Comparison of ENCODE assay signal across 10 cellular contexts in the genomic region with DNA sequence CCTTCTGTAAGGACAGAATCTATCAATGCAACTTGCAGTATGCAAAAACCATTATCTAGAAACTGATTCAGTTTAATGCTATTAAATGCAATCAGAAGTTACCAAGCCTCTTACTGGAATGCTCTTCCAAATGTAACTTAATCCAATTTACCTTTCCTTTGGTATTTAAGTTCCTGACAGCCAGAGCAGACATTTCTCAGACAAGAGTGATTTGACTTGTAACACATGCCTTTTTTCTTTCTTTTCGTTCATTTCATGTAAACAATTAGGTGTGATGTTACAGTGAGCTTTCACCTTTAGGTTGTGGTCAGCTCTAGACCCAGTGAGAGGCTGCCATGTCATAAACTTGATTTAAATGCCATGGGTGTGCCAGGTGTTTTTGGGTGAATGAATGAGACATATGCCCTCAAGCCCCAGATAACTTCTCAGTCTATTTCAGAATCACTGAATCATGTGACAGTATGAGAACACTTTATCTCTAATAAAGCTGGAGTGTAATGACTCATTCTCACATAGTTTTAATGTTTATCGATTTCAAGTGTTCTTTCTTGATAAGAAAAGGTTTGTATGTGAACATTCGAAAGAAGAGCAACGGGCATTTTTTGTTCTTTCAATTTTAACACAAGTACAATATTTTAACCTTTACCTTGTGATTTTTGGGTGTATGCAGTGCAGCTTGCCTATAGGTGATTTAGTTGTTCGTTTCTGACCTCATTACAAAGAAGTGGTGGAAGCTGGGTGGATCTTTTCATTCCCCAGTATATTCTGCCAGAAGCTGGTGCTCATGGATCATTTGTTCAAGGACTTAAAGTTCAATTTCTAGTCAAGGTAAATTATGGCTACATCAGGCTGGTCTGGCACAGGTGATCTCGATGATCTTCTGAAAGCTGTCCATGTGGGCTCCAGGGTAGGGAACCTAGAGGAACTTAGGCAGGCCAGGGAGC.
DNase-seq lines count a peak whose midpoint lies in the region; ATAC-seq and TF ChIP-seq lines count a peak whose summit lies in the region.
"Had no signal": no experiment of that assay in that cellular context is flagged by ENCODE, and none has a peak within 500 bp of the region (broad histone marks: within the 10 kb centered on the region; RNA-seq: fewer than 3 reads in every experiment).

No MANE protein-coding gene starts in this region.

- H3K4me1 Mint-ChIP-seq in immature natural killer cell, result peaks cover 22 to 35% of the 10 kb centered on the region in 2 donors
- H3K4me1 Mint-ChIP-seq: nephron had no signal

- TF ChIP-seq CTCF in VCaP (conservative IDR thresholded peaks at IDR 0.05) (no peak), suprapubic skin (IDR thresholded peaks at IDR 0.05) (no peak), coronary artery (IDR thresholded peaks at IDR 0.05) (no peak), thyroid gland (IDR thresholded peaks at IDR 0.05) (no peak)

- no peaks in the 10 kb centered on the region for H3K27me3 ChIP-seq in suprapubic skin
- H3K27me3 ChIP-seq in thyroid gland, result no peaks in the 10 kb centered on the region

- peaks cover 15% of the 10 kb centered on the region for H3K4me1 ChIP-seq in suprapubic skin
- no peaks in the 10 kb centered on the region for H3K4me1 ChIP-seq in thyroid gland

- H3K36me3 Mint-ChIP-seq in immature natural killer cell, result peaks cover 3 to 5% (median 5%) of the 10 kb centered on the region in 3 donors

- no peak for TF ChIP-seq EP300 in suprapubic skin (IDR thresholded peaks at IDR 0.05)

- 40% methylated on average over 6 of the region's 6 CpGs for WGBS in suprapubic skin
- 58 to 66% methylated on average over 6 of the region's 6 CpGs for WGBS in thyroid gland, 2 donors

- no peak for TF ChIP-seq POLR2A in suprapubic skin (IDR thresholded peaks at IDR 0.05)
- no peak for TF ChIP-seq POLR2A in thyroid gland (IDR thresholded peaks at IDR 0.05)

- DNase-seq in Right ventricle myocardium inferior (ENCODE audit: missing footprints) (no peak), cardiac septum (ENCODE audit: low spot score) (no peak), immature natural killer cell (peak; percentile 14 to 35 (median 19)), suprapubic skin (ENCODE audit: low spot score in 2 of 2) (no peak), coronary artery (ENCODE audit: low spot score) (no peak), thyroid gland (no peak)
- DNase-seq: NCI-H2029 treated with DMSO at 0.1 percent for 48 hours had no signal

- no peaks in the 10 kb centered on the region for H3K9me3 ChIP-seq in suprapubic skin
- no peaks in the 10 kb centered on the region for H3K9me3 ChIP-seq in thyroid gland

- H3K4me3 Mint-ChIP-seq in immature natural killer cell, result peak overlapping the region in 1 of 5 donors; percentile 18
- H3K4me3 Mint-ChIP-seq: nephron had no signal

- intact Hi-C loops in Right ventricle myocardium inferior (cut with DNase I), result no loop called here
- intact Hi-C loops in cardiac septum (cut with DNase I), result no loop called here
- intact Hi-C loops in thyroid gland (cut with DNase I), result no loop called here

- no peaks in the 10 kb centered on the region for H3K9me3 Mint-ChIP-seq in immature natural killer cell
- H3K9me3 Mint-ChIP-seq: nephron had no signal

- peaks cover 0 to 1% (median 0%) of the 10 kb centered on the region in 3 donors for H3K27me3 Mint-ChIP-seq in immature natural killer cell (ENCODE audit: low read depth in 3 of 3)

- peak; percentile 26 for ATAC-seq in Right ventricle myocardium inferior
- no peak for ATAC-seq in HG03196 (IDR thresholded peaks at IDR 0.05; ENCODE audit: unreplicated experiment)

- H3K36me3 ChIP-seq in suprapubic skin (no peaks in the 10 kb centered on the region), thyroid gland (no peaks in the 10 kb centered on the region)

- peak overlapping the region; percentile 73 for H3K27ac ChIP-seq in VCaP
- peak overlapping the region; percentile 38 for H3K27ac ChIP-seq in suprapubic skin
- no peak overlapping the region for H3K27ac ChIP-seq in coronary artery
- H3K27ac ChIP-seq in thyroid gland, result no peak overlapping the region

- no peak overlapping the region for H3K4me3 ChIP-seq in suprapubic skin
- no peak overlapping the region for H3K4me3 ChIP-seq in coronary artery
- no peak overlapping the region for H3K4me3 ChIP-seq in thyroid gland (replicated peaks in 1 of 3)

- H3K27ac Mint-ChIP-seq in immature natural killer cell, result peak overlapping the region in 5 of 6 donors; percentile 1 to 54 (median 18)

Comparison
In these comparisons a context has a peak if more than half of its experiments do, and no peak if none do; other contexts are left out.
1. DNase-seq: peak in immature natural killer cell (3 of 3); none in Right ventricle myocardium inferior (single experiment), cardiac septum (single experiment), suprapubic skin (0 of 2), coronary artery (single experiment) and thyroid gland (0 of 2).
2. H3K27ac ChIP-seq: peak in VCaP (single experiment) and suprapubic skin (single experiment); none in coronary artery (0 of 2) and thyroid gland (0 of 3).